Comparison of ENCODE assay signal across 1 cellular context in the genomic region with DNA sequence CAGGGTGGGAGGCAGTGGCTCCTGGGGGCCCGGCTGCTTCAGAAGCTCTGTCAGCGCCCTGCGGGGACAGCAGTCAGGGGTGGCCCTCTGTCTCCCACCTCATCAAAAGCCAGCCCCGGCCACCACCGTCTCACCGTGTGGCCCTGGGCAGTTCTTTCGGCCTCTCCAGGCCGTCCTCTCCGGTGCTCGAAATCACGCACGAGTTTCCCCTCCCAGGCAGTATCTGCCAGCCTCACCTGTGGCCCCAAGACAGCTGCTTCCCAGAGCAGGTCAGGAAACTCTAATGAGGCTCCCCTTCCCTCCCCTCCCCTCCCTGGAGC.
TF ChIP-seq lines count a peak whose summit lies in the region.

No MANE protein-coding gene starts in this region.

TF ChIP-seq in WTC11, 78 proteins besides CTCF, POLR2A, EP300 and RAD21 (continued from another document):
- TF ChIP-seq, protein P1, sequence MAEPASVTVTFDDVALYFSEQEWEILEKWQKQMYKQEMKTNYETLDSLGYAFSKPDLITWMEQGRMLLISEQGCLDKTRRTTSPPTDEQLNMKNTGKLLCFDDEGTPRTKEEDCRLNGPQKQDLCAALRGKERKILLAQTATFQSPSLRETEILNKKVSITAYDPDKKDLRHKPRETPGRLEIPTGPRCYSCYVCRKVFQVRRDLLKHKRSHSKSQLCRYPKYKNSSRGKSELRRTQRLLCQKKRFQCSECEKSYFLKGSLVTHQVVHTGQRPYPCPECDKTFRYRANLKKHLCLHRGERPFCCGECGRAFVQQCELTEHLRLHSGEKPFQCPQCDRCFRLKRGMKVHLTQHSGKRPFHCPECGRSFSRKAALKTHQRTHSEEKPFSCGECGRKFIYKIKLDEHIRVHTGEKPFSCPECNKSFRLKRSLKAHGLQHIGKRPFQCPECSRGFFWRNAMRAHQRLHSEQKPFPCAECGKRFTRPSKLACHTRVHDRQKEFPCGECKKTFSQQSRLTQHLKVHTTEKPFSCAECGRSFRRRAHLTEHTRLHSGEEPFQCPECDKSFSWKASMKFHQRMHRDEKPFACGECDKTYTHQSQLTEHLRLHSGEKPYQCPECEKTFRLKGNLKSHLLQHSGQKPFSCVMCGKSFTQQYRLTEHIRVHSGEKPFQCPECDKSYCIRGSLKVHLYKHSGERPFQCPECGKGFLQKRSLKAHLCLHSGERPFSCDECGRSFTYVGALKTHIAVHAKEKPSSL (CRISPR knock-in tag; conservative IDR thresholded peaks at IDR 0.05), result no peak
